ENCODE assay signal across 15 cellular contexts in the genomic region with DNA sequence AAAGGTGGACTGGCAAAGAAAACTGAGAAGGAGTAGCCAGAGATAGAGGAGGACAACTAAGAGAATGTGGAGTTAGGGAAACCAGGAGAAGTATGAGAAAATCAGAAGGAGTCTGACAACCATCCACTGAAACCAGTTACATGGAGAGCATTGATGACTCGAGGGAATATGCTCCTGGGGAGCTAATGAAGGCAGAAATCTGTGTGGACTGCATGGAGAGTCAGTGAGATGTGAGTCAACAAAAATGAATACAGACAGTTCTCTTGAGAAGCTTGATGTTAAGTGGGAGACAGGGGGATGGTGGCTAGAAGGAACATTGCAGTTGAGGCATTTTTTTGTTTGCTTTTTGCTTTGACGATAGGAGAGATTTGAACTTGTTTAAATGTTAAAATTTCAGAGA.
"Had no signal": no experiment of that assay in that cellular context is flagged by ENCODE, and none has a peak within 500 bp of the region (broad histone marks: within the 10 kb centered on the region; RNA-seq: fewer than 3 reads in every experiment).

No MANE protein-coding gene starts in this region.

- H3K27me3 ChIP-seq: left lung, sigmoid colon had no signal

- H3K27ac Mint-ChIP-seq: activated CD8-positive, alpha-beta T cell treated with anti-CD3 and anti-CD28 coated beads for 36 hours; activated naive CD8-positive, alpha-beta T cell treated with anti-CD3 and anti-CD28 coated beads, Interleukin-2, amount 10 ng/mL, durations not matched to agents 7 days and 5 days; activated T-helper 17 cell treated with anti-CD3 and anti-CD28 coated beads, Interleukin-2, amount 50 U/mL, for 72 hours; effector memory CD8-positive, alpha-beta T cell; nephron progenitor cell; stimulated activated naive B cell treated with anti-CD40 and anti-IgM and Interleukin-4, amounts not matched to agents 10 μg/mL and 1 μg/mL and 100 μg/mL, for 72 hours had no signal

- H3K36me3 ChIP-seq: left lung, sigmoid colon, spleen had no signal

- DNase-seq: activated CD4-positive, alpha-beta T cell treated with anti-CD3 and anti-CD28 coated beads for 4 hours; activated naive CD8-positive, alpha-beta T cell treated with anti-CD3 and anti-CD28 coated beads, Interleukin-2, amount 10 ng/mL, durations not matched to agents 7 days and 5 days; activated T-cell treated with anti-CD3 and anti-CD28 coated beads, Interleukin-2, amount 50 U/mL, for 1 hour; anterior cingulate cortex; effector memory CD8-positive, alpha-beta T cell; foreskin melanocyte; hypothalamus; left lung; posterior cingulate gyrus; sigmoid colon; spleen; stimulated activated naive B cell treated with anti-CD40 and anti-IgM and Interleukin-4, amounts not matched to agents 10 μg/mL and 1 μg/mL and 100 μg/mL, for 72 hours had no signal

- H3K9me3 ChIP-seq: left lung, sigmoid colon, spleen had no signal

- H3K4me1 Mint-ChIP-seq: activated T-helper 17 cell treated with anti-CD3 and anti-CD28 coated beads, Interleukin-2, amount 50 U/mL, for 72 hours; stimulated activated naive B cell treated with anti-CD40 and anti-IgM and Interleukin-4, amounts not matched to agents 10 μg/mL and 1 μg/mL and 100 μg/mL, for 72 hours had no signal

- H3K9me3 Mint-ChIP-seq: activated CD8-positive, alpha-beta T cell treated with anti-CD3 and anti-CD28 coated beads for 36 hours; activated naive CD8-positive, alpha-beta T cell treated with anti-CD3 and anti-CD28 coated beads, Interleukin-2, amount 10 ng/mL, durations not matched to agents 7 days and 5 days; activated T-helper 17 cell treated with anti-CD3 and anti-CD28 coated beads, Interleukin-2, amount 50 U/mL, for 72 hours; effector memory CD8-positive, alpha-beta T cell; stimulated activated naive B cell treated with anti-CD40 and anti-IgM and Interleukin-4, amounts not matched to agents 10 μg/mL and 1 μg/mL and 100 μg/mL, for 72 hours had no signal

- H3K36me3 Mint-ChIP-seq: activated naive CD8-positive, alpha-beta T cell treated with anti-CD3 and anti-CD28 coated beads, Interleukin-2, amount 10 ng/mL, durations not matched to agents 7 days and 5 days; stimulated activated naive B cell treated with anti-CD40 and anti-IgM and Interleukin-4, amounts not matched to agents 10 μg/mL and 1 μg/mL and 100 μg/mL, for 72 hours had no signal

- H3K4me1 ChIP-seq: left lung had no signal

- H3K27ac ChIP-seq: left lung, sigmoid colon, spleen had no signal

- H3K4me3 Mint-ChIP-seq: activated CD8-positive, alpha-beta T cell treated with anti-CD3 and anti-CD28 coated beads for 36 hours; activated naive CD8-positive, alpha-beta T cell treated with anti-CD3 and anti-CD28 coated beads, Interleukin-2, amount 10 ng/mL, durations not matched to agents 7 days and 5 days; activated T-helper 17 cell treated with anti-CD3 and anti-CD28 coated beads, Interleukin-2, amount 50 U/mL, for 72 hours; effector memory CD8-positive, alpha-beta T cell; nephron progenitor cell; stimulated activated naive B cell treated with anti-CD40 and anti-IgM and Interleukin-4, amounts not matched to agents 10 μg/mL and 1 μg/mL and 100 μg/mL, for 72 hours had no signal

- H3K4me3 ChIP-seq: left lung, sigmoid colon, spleen had no signal
